Comparison of ENCODE assay signal across 12 cellular contexts in genomic region chr11:62712413-62712812, GRCh38. TPM values are rescaled to one million over a fixed set of nuclear protein-coding genes. Genes with fewer than 3 reads are reported as not detected.
DNase-seq lines count a peak whose midpoint lies in the region; ATAC-seq and TF ChIP-seq lines count a peak whose summit lies in the region.
"Had no signal": no experiment of that assay in that cellular context is flagged by ENCODE, and none has a peak within 500 bp of the region (broad histone marks: within the 10 kb centered on the region; RNA-seq: fewer than 3 reads in every experiment).

No MANE protein-coding gene starts in this region.

- peak overlapping the region; percentile 82 for H3K27ac Mint-ChIP-seq in stimulated activated naive CD8-positive, alpha-beta T cell treated with anti-CD3 and anti-CD28 coated beads, Interleukin-15, Interleukin-2, amounts not matched to agents 100 ng/mL and 50 ng/mL, for 24 hours
- H3K27ac Mint-ChIP-seq in glutamatergic neuron (ENCODE audit: unreplicated experiment) (peak overlapping the region; percentile 8), type B pancreatic cell (peak overlapping the region; percentile 97)
- H3K27ac Mint-ChIP-seq: neural progenitor cell had no signal

- no peaks in the 10 kb centered on the region for H3K27me3 Mint-ChIP-seq in stimulated activated naive CD8-positive, alpha-beta T cell treated with anti-CD3 and anti-CD28 coated beads, Interleukin-15, Interleukin-2, amounts not matched to agents 100 ng/mL and 50 ng/mL, for 24 hours
- H3K27me3 Mint-ChIP-seq in glutamatergic neuron (ENCODE audit: unreplicated experiment): peaks cover 8% of the 10 kb centered on the region
- no peaks in the 10 kb centered on the region for H3K27me3 Mint-ChIP-seq in type B pancreatic cell

- no peak for DNase-seq in stimulated activated naive CD8-positive, alpha-beta T cell treated with anti-CD3 and anti-CD28 coated beads, Interleukin-15, Interleukin-2, amounts not matched to agents 100 U/mL and 50 U/mL, for 24 hours
- DNase-seq in glutamatergic neuron: no peak
- no peak for DNase-seq in type B pancreatic cell (ENCODE audit: extremely low spot score, unreplicated experiment)
- DNase-seq in A172 (ENCODE audit: low spot score): no peak
- DNase-seq: activated effector memory CD4-positive, alpha-beta T cell treated with Interleukin-2 at 50 U/mL for 16 hours; NCI-H1092; stimulated activated CD4-positive, alpha-beta T cell treated with anti-CD3 and anti-CD28 coated beads, Interleukin-2, amount 100 ng/mL, for 24 hours; T1000 had no signal

- no peak for TF ChIP-seq CTCF in glutamatergic neuron (IDR thresholded peaks at IDR 0.05; ENCODE audit: partially characterized antibody, unreplicated experiment)
- no peak for TF ChIP-seq CTCF in type B pancreatic cell (conservative IDR thresholded peaks at IDR 0.05)

- peaks cover 62% of the 10 kb centered on the region for H3K4me1 Mint-ChIP-seq in stimulated activated naive CD8-positive, alpha-beta T cell treated with anti-CD3 and anti-CD28 coated beads, Interleukin-15, Interleukin-2, amounts not matched to agents 100 ng/mL and 50 ng/mL, for 24 hours (ENCODE audit: low read depth)
- H3K4me1 Mint-ChIP-seq in glutamatergic neuron (ENCODE audit: low read depth, unreplicated experiment): peaks cover 6% of the 10 kb centered on the region
- peaks cover 35% of the 10 kb centered on the region for H3K4me1 Mint-ChIP-seq in type B pancreatic cell (ENCODE audit: unreplicated experiment)

- H3K9me3 Mint-ChIP-seq in stimulated activated naive CD8-positive, alpha-beta T cell treated with anti-CD3 and anti-CD28 coated beads, Interleukin-15, Interleukin-2, amounts not matched to agents 100 ng/mL and 50 ng/mL, for 24 hours: no peaks in the 10 kb centered on the region
- H3K9me3 Mint-ChIP-seq in glutamatergic neuron (ENCODE audit: unreplicated experiment): peaks cover 12% of the 10 kb centered on the region
- H3K9me3 Mint-ChIP-seq in type B pancreatic cell: no peaks in the 10 kb centered on the region
- H3K9me3 Mint-ChIP-seq: CD14-positive monocyte, neural progenitor cell had no signal

- ATAC-seq in stimulated activated naive CD8-positive, alpha-beta T cell treated with anti-CD3 and anti-CD28 coated beads, Interleukin-15, Interleukin-2, amounts not matched to agents 100 U/mL and 50 U/mL, for 24 hours: no peak
- ATAC-seq in GM18520 (IDR thresholded peaks at IDR 0.05; ENCODE audit: unreplicated experiment): no peak

- H3K36me3 Mint-ChIP-seq in stimulated activated naive CD8-positive, alpha-beta T cell treated with anti-CD3 and anti-CD28 coated beads, Interleukin-15, Interleukin-2, amounts not matched to agents 100 ng/mL and 50 ng/mL, for 24 hours (ENCODE audit: low read depth): peaks cover 77% of the 10 kb centered on the region
- H3K36me3 Mint-ChIP-seq in glutamatergic neuron (ENCODE audit: unreplicated experiment) (no peaks in the 10 kb centered on the region), type B pancreatic cell (peaks cover 44% of the 10 kb centered on the region)

- H3K4me3 Mint-ChIP-seq in stimulated activated naive CD8-positive, alpha-beta T cell treated with anti-CD3 and anti-CD28 coated beads, Interleukin-15, Interleukin-2, amounts not matched to agents 100 ng/mL and 50 ng/mL, for 24 hours: no peak overlapping the region
- H3K4me3 Mint-ChIP-seq in glutamatergic neuron (ENCODE audit: unreplicated experiment): no peak overlapping the region
- peak overlapping the region; percentile 13 for H3K4me3 Mint-ChIP-seq in type B pancreatic cell
- H3K4me3 Mint-ChIP-seq: CD14-positive monocyte, neural progenitor cell had no signal

RNA-seq across cellular contexts. Expression of gene GNG3, which starts 4.9 kb away (rescaled TPM):
- total RNA-seq in glutamatergic neuron (ENCODE audit: unreplicated experiment) (266 TPM), type B pancreatic cell (ENCODE audit: low replicate concordance) (0.88 and 4.7 TPM in 2 replicates)
- not detected in 2 replicates for total RNA-seq in A172 (2014; rRNA removed; shearing (Covaris generic))

RNA-seq across cellular contexts. Expression of gene BSCL2, which starts 5.2 kb away (rescaled TPM):
- total RNA-seq in glutamatergic neuron (ENCODE audit: unreplicated experiment) (550 TPM), type B pancreatic cell (ENCODE audit: low replicate concordance) (93.5 and 94.6 TPM in 2 replicates)
- total RNA-seq in A172 (2014; rRNA removed; shearing (Covaris generic)): 141 and 186 TPM in 2 replicates

RNA-seq across cellular contexts. Expression of gene HNRNPUL2, which starts 14.8 kb away (rescaled TPM):
- total RNA-seq in glutamatergic neuron (ENCODE audit: unreplicated experiment) (58.6 TPM), type B pancreatic cell (ENCODE audit: low replicate concordance) (44.8 and 63.7 TPM in 2 replicates)
- total RNA-seq in A172 (2014; rRNA removed; shearing (Covaris generic)): 5.1 and 6.5 TPM in 2 replicates

RNA-seq across cellular contexts. Expression of gene TTC9C, which starts 15.9 kb away (rescaled TPM):
- total RNA-seq in glutamatergic neuron (ENCODE audit: unreplicated experiment) (34.1 TPM), type B pancreatic cell (ENCODE audit: low replicate concordance) (34.1 and 39.0 TPM in 2 replicates)
- 41.0 and 69.6 TPM in 2 replicates for total RNA-seq in A172 (2014; rRNA removed; shearing (Covaris generic))

RNA-seq across cellular contexts. Expression of gene LRRN4CL, which starts 23.1 kb away (rescaled TPM):
- total RNA-seq in glutamatergic neuron (ENCODE audit: unreplicated experiment): 1.8 TPM
- total RNA-seq in type B pancreatic cell (ENCODE audit: low replicate concordance): 0.21 and 1.0 TPM in 2 replicates
- 2.8 and 5.1 TPM in 2 replicates for total RNA-seq in A172 (2014; rRNA removed; shearing (Covaris generic))

Comparison
In these comparisons a context has a peak if more than half of its experiments do, and no peak if none do; other contexts are left out.
1. H3K27ac Mint-ChIP-seq: peak in every context shown above with its lines; median percentile 97 in type B pancreatic cell; 82 in stimulated activated naive CD8-positive, alpha-beta T cell treated with anti-CD3 and anti-CD28 coated beads, Interleukin-15, Interleukin-2, amounts not matched to agents 100 ng/mL and 50 ng/mL, for 24 hours; 8 in glutamatergic neuron.
2. RNA of gene GNG3, which starts 4.9 kb away (total RNA-seq): 266 TPM in glutamatergic neuron (single experiment); 0.88 to 4.7 TPM in type B pancreatic cell and not detected in A172; every median in the first group is over 10 times any median in the second.